ENCODE assay signal across 21 cellular contexts in genomic region chr12:132536102-132536876, GRCh38. TPM values are rescaled to one million over a fixed set of nuclear protein-coding genes. Genes with fewer than 3 reads are reported as not detected.
DNase-seq lines count a peak whose midpoint lies in the region; ATAC-seq, FAIRE-seq and TF ChIP-seq lines count a peak whose summit lies in the region.
"Had no signal": no experiment of that assay in that cellular context is flagged by ENCODE, and none has a peak within 500 bp of the region (broad histone marks: within the 10 kb centered on the region; RNA-seq: fewer than 3 reads in every experiment).

No MANE protein-coding gene starts in this region.

- POLR2A ChIA-PET in A549 (lab: Yijun Ruan, JAX), result no interaction called here
- POLR2A ChIA-PET in H1 (lab: Charles Lee; ENCODE audit: partially characterized antibody), result no interaction called here
- POLR2A ChIA-PET in SK-N-SH (lab: Yijun Ruan, JAX), result no interaction called here

- H3K9ac ChIP-seq in HUES6 (ENCODE audit: low read length) (no peak overlapping the region), H1 (replicated peaks in 1 of 4; ENCODE audit: extremely low read depth in 1 of 4, low read depth in 3 of 4, low read length in 3 of 4) (no peak overlapping the region), SK-N-SH (no peak overlapping the region)
- H3K9ac ChIP-seq: BLaER1 had no signal

- H3K4me3 ChIP-seq in A549, result no peak overlapping the region
- H3K4me3 ChIP-seq in HUES6 (ENCODE audit: low read depth, low read length), result 0 out of 2 replicates have a peak overlapping the region, but pooled peaks have one; percentile 3
- H3K4me3 ChIP-seq in H1 (ENCODE audit: extremely low read depth in 1 of 4, insufficient read depth in 2 of 4, low read depth in 3 of 4, low read length in 4 of 4), result no peak overlapping the region
- no peak overlapping the region for H3K4me3 ChIP-seq in SK-N-SH (ENCODE audit: low read depth in 2 of 2, low read length in 1 of 2)
- no peak overlapping the region for H3K4me3 ChIP-seq in WERI-Rb-1 (ENCODE audit: low read depth, low read length)
- H3K4me3 ChIP-seq: BLaER1, GM23338, PC-9, SJCRH30 had no signal

- H3K4ac ChIP-seq in H1 (replicated peaks; ENCODE audit: insufficient read length, low read depth, low read length), result no peak overlapping the region

- peak overlapping the region; percentile 67 for H3K4me3 Mint-ChIP-seq in natural killer cell
- H3K4me3 Mint-ChIP-seq: CD8-positive, alpha-beta memory T cell; GM23338 had no signal

- H3K36me3 Mint-ChIP-seq in natural killer cell, result no peaks in the 10 kb centered on the region

- peaks cover 12% of the 10 kb centered on the region for H3F3A ChIP-seq in SK-N-SH (replicated peaks; ENCODE audit: insufficient read depth)

- H3K79me2 ChIP-seq in H1 (ENCODE audit: control insufficient read depth in 1 of 2, insufficient read depth in 2 of 2, low read length in 2 of 2) (no peaks in the 10 kb centered on the region), SK-N-SH (ENCODE audit: insufficient read depth) (no peaks in the 10 kb centered on the region)

- H3K27ac ChIP-seq in A549 (no peak overlapping the region), HUES6 (ENCODE audit: low read depth, low read length) (no peak overlapping the region), H1 (ENCODE audit: low read depth, low read length) (no peak overlapping the region), SK-N-SH (ENCODE audit: low read depth in 2 of 2, low read length in 1 of 2) (no peak overlapping the region), WERI-Rb-1 (no peak overlapping the region)
- H3K27ac ChIP-seq: BLaER1, PC-9, SJCRH30 had no signal

- no peaks in the 10 kb centered on the region for H3K27me3 Mint-ChIP-seq in natural killer cell (ENCODE audit: low read depth in 2 of 2)

- H2BK5ac ChIP-seq in H1 (ENCODE audit: low read depth, low read length), result no peak overlapping the region

- H3K36me3 ChIP-seq in HUES6 (ENCODE audit: control insufficient read depth, insufficient read depth, low read length) (peaks cover 7% of the 10 kb centered on the region), H1 (ENCODE audit: control insufficient read depth in 2 of 4, insufficient read depth in 4 of 4, low read length in 3 of 4) (peaks cover 0 to 4% (median 0%) of the 10 kb centered on the region in 4 experiments; a peak in 3 of 8 replicates), SK-N-SH (replicated peaks in 1 of 2; ENCODE audit: control insufficient read depth in 1 of 2, insufficient read depth in 2 of 2, low read length in 1 of 2) (no peaks in the 10 kb centered on the region), WERI-Rb-1 (peaks cover 17% of the 10 kb centered on the region)
- H3K36me3 ChIP-seq: SJCRH30 had no signal

- peaks cover 6 to 10% of the 10 kb centered on the region in 2 donors for H3K9me3 Mint-ChIP-seq in natural killer cell
- H3K9me3 Mint-ChIP-seq: CD8-positive, alpha-beta memory T cell had no signal

- H2AFZ ChIP-seq in H1 (ENCODE audit: low read length) (no peak overlapping the region), SK-N-SH (ENCODE audit: low read depth) (no peak overlapping the region)
- H2AFZ ChIP-seq: GM23338, PC-9 had no signal

- H3K9me3 ChIP-seq in A549 (peaks cover 52% of the 10 kb centered on the region), HUES6 (ENCODE audit: control insufficient read depth, insufficient read depth, low read depth, low read length) (peaks cover 65% of the 10 kb centered on the region), H1 (ENCODE audit: insufficient read depth in 2 of 2, low read depth in 1 of 2, low read length in 1 of 2) (peaks cover 54 to 70% of the 10 kb centered on the region in 2 experiments), SK-N-SH (no peaks in the 10 kb centered on the region), WERI-Rb-1 (ENCODE audit: severe bottlenecking) (peaks cover 45% of the 10 kb centered on the region)
- H3K9me3 ChIP-seq: BLaER1 had no signal

- H4K8ac ChIP-seq in H1 (ENCODE audit: extremely low read depth, insufficient read depth, low read length), result no peak overlapping the region

- no peak overlapping the region for H2BK12ac ChIP-seq in H1 (ENCODE audit: low read depth, low read length)

- no peaks in the 10 kb centered on the region for H3K9me2 ChIP-seq in SK-N-SH

- intact Hi-C loops in natural killer cell (cut with micrococcal nuclease), result no loop called here

- TF ChIP-seq RAD21 in A549 (conservative IDR thresholded peaks at IDR 0.05 in 1 of 2, IDR thresholded peaks at IDR 0.05 in 1 of 2) (no peak), H1 (IDR thresholded peaks at IDR 0.05 in 1 of 2, conservative IDR thresholded peaks at IDR 0.05 in 1 of 2; ENCODE audit: low read depth in 2 of 2, low read length in 2 of 2) (no peak), SK-N-SH (IDR thresholded peaks at IDR 0.05; ENCODE audit: low read length) (no peak)

- no peak for ATAC-seq in A549
- peak in 1 of 3 donors; percentile 11 for ATAC-seq in natural killer cell
- ATAC-seq: GM23338 had no signal

- no peak overlapping the region for H4K5ac ChIP-seq in H1 (ENCODE audit: insufficient read length, low read depth, low read length)

- H3K14ac ChIP-seq in H1 (ENCODE audit: insufficient read length), result no peak overlapping the region

- H2AK5ac ChIP-seq in H1 (ENCODE audit: low read depth, low read length), result peak overlapping the region; percentile 46; the same call in 1 of the 2 replicates

- H3K56ac ChIP-seq in H1 (replicated peaks; ENCODE audit: insufficient read length, low read depth, low read length), result no peak overlapping the region

- H3K27ac Mint-ChIP-seq in natural killer cell, result peak overlapping the region; percentile 87 to 88
- H3K27ac Mint-ChIP-seq: GM23338 had no signal

- no peak overlapping the region for H2BK20ac ChIP-seq in H1 (ENCODE audit: low read length)

- no peaks in the 10 kb centered on the region; the same call in 1 of the 2 replicates for H3K23me2 ChIP-seq in H1 (ENCODE audit: low read depth, low read length)

- CTCF ChIA-PET in A549 (lab: Yijun Ruan, JAX) (interaction anchor here (1.8 kb wide), 1 partner anchor 25 kb away, joined by 4 read pairs; no protein-coding TSS in a partner anchor), H1 (lab: Charles Lee; ENCODE audit: partially characterized antibody) (no interaction called here), SK-N-SH (lab: Yijun Ruan, JAX) (interaction anchor here (3.0 kb wide), 1 partner anchor 13 kb away, joined by 9 read pairs; no protein-coding TSS in a partner anchor)

- TF ChIP-seq CTCF in A549 (IDR thresholded peaks at IDR 0.05), result no peak
- TF ChIP-seq CTCF in H1 (IDR thresholded peaks at IDR 0.05; ENCODE audit: control extremely low read depth in 1 of 3, insufficient read depth in 1 of 3, low read depth in 1 of 3, low read length in 3 of 3), result no peak
- no peak for TF ChIP-seq CTCF in natural killer cell (IDR thresholded peaks at IDR 0.05)
- TF ChIP-seq CTCF in SK-N-SH (IDR thresholded peaks at IDR 0.05), result no peak
- TF ChIP-seq CTCF in WERI-Rb-1 (IDR thresholded peaks at IDR 0.05; ENCODE audit: low read depth, low read length), result no peak

- no peak overlapping the region for H2BK15ac ChIP-seq in H1 (ENCODE audit: low read length)

- no peak for DNase-seq in A549 (ENCODE audit: low read depth in 1 of 2, low spot score in 1 of 2)
- DNase-seq in H1 (ENCODE audit: low read depth in 1 of 2, low spot score in 2 of 2), result no peak
- DNase-seq in natural killer cell, result no peak
- no peak for DNase-seq in SK-N-SH
- no peak for DNase-seq in WERI-Rb-1
- no peak for DNase-seq in NCI-H146 treated with DMSO at 0.1 percent for 48 hours (lab: John Stamatoyannopoulos, UW; ENCODE audit: unreplicated experiment)
- DNase-seq in NCI-H226, result no peak
- DNase-seq: 8988T; CD8-positive, alpha-beta memory T cell; DMS79 treated with DMSO at 0.1 percent for 48 hours; NCI-H1417; NCI-H2029 treated with DMSO at 0.1 percent for 48 hours; NCI-H2171 treated with DMSO at 0.1 percent for 48 hours; NCI-H510A; NCI-H82; PC-9; SJCRH30 had no signal

- no peak for TF ChIP-seq EP300 in A549 (IDR thresholded peaks at IDR 0.05)
- no peak for TF ChIP-seq EP300 in H1 (IDR thresholded peaks at IDR 0.05; ENCODE audit: borderline replicate concordance in 1 of 2, low read depth in 2 of 2, low read length in 2 of 2)
- TF ChIP-seq EP300 in SK-N-SH (IDR thresholded peaks at IDR 0.05; ENCODE audit: borderline replicate concordance in 1 of 2, low read depth in 1 of 2, low read length in 1 of 2), result no peak

- FAIRE-seq in A549 (lab: Jason Lieb, UNC) (no peak), H1 (lab: Jason Lieb, UNC) (no peak)
- FAIRE-seq: GM18507 had no signal

- 89% methylated on average over 16 of the region's 16 CpGs for WGBS in A549 (ENCODE audit: missing lambda C conversion rate)
- 88% methylated on average over 16 of the region's 16 CpGs; no CpG with 5 or more reads in 1 of the 2 experiments for WGBS in H1 (ENCODE audit: extremely low coverage in 1 of 2, insufficient coverage in 1 of 2, insufficient read length in 1 of 2, insufficient replicate concordance in 2 of 2, low coverage in 1 of 2, low lambda C conversion rate in 2 of 2, missing lambda C conversion rate in 1 of 2), 2 experiments
- 93% methylated on average over 16 of the region's 16 CpGs for WGBS in SK-N-SH (ENCODE audit: low lambda C conversion rate)

- H3K79me1 ChIP-seq in H1 (ENCODE audit: low read depth, low read length), result no peaks in the 10 kb centered on the region

- peak overlapping the region; percentile 30 for H4K91ac ChIP-seq in H1 (replicated peaks; ENCODE audit: insufficient read length, low read length)

- peaks cover 60% of the 10 kb centered on the region for H3K27me3 ChIP-seq in HUES6 (ENCODE audit: control insufficient read depth, insufficient read depth, low read length)
- peaks cover 35 to 68% (median 54%) of the 10 kb centered on the region in 4 experiments for H3K27me3 ChIP-seq in H1 (replicated peaks in 1 of 4; ENCODE audit: control insufficient read depth in 3 of 4, extremely low read depth in 1 of 4, insufficient read depth in 3 of 4, low read length in 3 of 4)
- H3K27me3 ChIP-seq in SK-N-SH (ENCODE audit: insufficient read depth), result no peaks in the 10 kb centered on the region
- no peaks in the 10 kb centered on the region for H3K27me3 ChIP-seq in WERI-Rb-1 (ENCODE audit: insufficient read depth, low read depth, severe bottlenecking)
- H3K27me3 ChIP-seq: BLaER1, SJCRH30 had no signal

- H3K18ac ChIP-seq in H1 (ENCODE audit: extremely low read depth, low read length), result no peak overlapping the region

- no peaks in the 10 kb centered on the region for H3K4me1 ChIP-seq in A549
- H3K4me1 ChIP-seq in HUES6 (ENCODE audit: control insufficient read depth, insufficient read depth, low read length), result no peaks in the 10 kb centered on the region
- no peaks in the 10 kb centered on the region for H3K4me1 ChIP-seq in H1 (replicated peaks in 1 of 4; ENCODE audit: control insufficient read depth in 3 of 4, insufficient read depth in 4 of 4, low read length in 3 of 4)
- H3K4me1 ChIP-seq in SK-N-SH (ENCODE audit: control insufficient read depth in 1 of 2, insufficient read depth in 2 of 2, low read depth in 1 of 2, low read length in 1 of 2), result no peaks in the 10 kb centered on the region
- H3K4me1 ChIP-seq: SJCRH30 had no signal

- H3K4me1 Mint-ChIP-seq in natural killer cell, result peaks cover 31 to 48% of the 10 kb centered on the region in 2 donors
- H3K4me1 Mint-ChIP-seq: GM23338 had no signal

- H2BK120ac ChIP-seq in H1 (replicated peaks; ENCODE audit: low read depth, low read length), result no peak overlapping the region

- H3K4me2 ChIP-seq in A549 (no peak overlapping the region), H1 (ENCODE audit: insufficient read depth in 1 of 2, low read depth in 2 of 2, low read length in 2 of 2) (no peak overlapping the region), SK-N-SH (no peak overlapping the region)
- H3K4me2 ChIP-seq: GM23338, PC-9 had no signal

- H3K23ac ChIP-seq in H1 (ENCODE audit: insufficient read length), result no peak overlapping the region

- TF ChIP-seq POLR2A in A549 (IDR thresholded peaks at IDR 0.05; ENCODE audit: low read length) (no peak), H1 (IDR thresholded peaks at IDR 0.05; ENCODE audit: control extremely low read depth in 1 of 2, low read depth in 2 of 2, low read length in 2 of 2) (no peak)

- H4K20me1 ChIP-seq in H1 (replicated peaks in 1 of 2; ENCODE audit: control insufficient read depth in 1 of 2, insufficient read depth in 2 of 2, low read length in 2 of 2) (peaks cover 0 to 4% of the 10 kb centered on the region in 2 experiments), SK-N-SH (ENCODE audit: insufficient read depth) (peaks cover 6% of the 10 kb centered on the region; the same call in 1 of the 2 replicates)

RNA-seq across cellular contexts. Expression of gene FBRSL1, which starts 46.3 kb away (rescaled TPM):
- 2.7 and 3.0 TPM in 2 replicates for polyA plus RNA-seq in A549 (2011; rRNA removed)
- polyA plus RNA-seq in A549 (2012; cell fraction: cytosol; rRNA removed), result 13.4 and 22.4 TPM in 2 replicates
- 53.8 and 59.8 TPM in 2 replicates for polyA plus RNA-seq in A549 (2012; cell fraction: nucleus; rRNA removed)
- polyA plus RNA-seq in A549 (2017; fragmentation: RNase III; extraction: RNeasy Plus Mini Kit Qiagen cat#74134 plus additional on column Dnase treatment), result 28.5 to 37.8 TPM (median 32.8 TPM) in 3 replicates
- 3.4 and 3.6 TPM in 2 replicates for polyA minus RNA-seq in A549 (2011; rRNA and poly(A)+ RNA removed)
- total RNA-seq in H1 (2021; fragmentation: NEBNext Ultra II Directional; extraction: Animal tissue kit (Norgen Biotek cat#: 25700)), result 109 and 123 TPM in 2 replicates
- polyA plus RNA-seq in H1 (2011; rRNA removed), result 18.4 and 78.9 TPM in 2 replicates
- 13.8 TPM for polyA plus RNA-seq in H1 (2011; cell fraction: cytosol; rRNA removed)
- polyA plus RNA-seq in H1 (2011; cell fraction: nucleus; rRNA removed), result 51.7 TPM
- polyA plus RNA-seq in H1 (2012, experiment 1 of 2), result 70.6 to 100 TPM (median 74.4 TPM) in 4 replicates
- 111 TPM for polyA plus RNA-seq in H1 (2012, experiment 2 of 2)
- polyA plus RNA-seq in H1 (2013, experiment 1 of 2), result 79.0 TPM
- polyA plus RNA-seq in H1 (2013, experiment 2 of 2), result 73.0 TPM
- polyA minus RNA-seq in H1 (2011; rRNA and poly(A)+ RNA removed), result 1.7 and 39.3 TPM in 2 replicates
- 52.3 TPM for polyA minus RNA-seq in H1 (2011; cell fraction: cytosol; rRNA and poly(A)+ RNA removed)
- 28.5 TPM for polyA minus RNA-seq in H1 (2011; cell fraction: nucleus; rRNA and poly(A)+ RNA removed)
- total RNA-seq in natural killer cell, result 10 to 100 TPM; 67.5 to 78.0 (median 76.2) TPM
- 3.3 and 5.5 TPM in 2 replicates for polyA plus RNA-seq in SK-N-SH (2012; rRNA removed)
- polyA plus RNA-seq in SK-N-SH (2012; cell fraction: cytosol; rRNA removed), result 3.2 and 4.9 TPM in 2 replicates
- 29.5 and 88.3 TPM in 2 replicates for polyA plus RNA-seq in SK-N-SH (2012; cell fraction: nucleus; rRNA removed)

Comparison
In these comparisons a context has a peak if more than half of its experiments do, and no peak if none do; other contexts are left out.
1. Of the 18 proteins assayed by ChIP-seq in both H1 and A549: peak only in H1: none; only in A549: KDM1A; in both: none; in neither: 17.